ENCODE assay signal across 8 cellular contexts in the genomic region with DNA sequence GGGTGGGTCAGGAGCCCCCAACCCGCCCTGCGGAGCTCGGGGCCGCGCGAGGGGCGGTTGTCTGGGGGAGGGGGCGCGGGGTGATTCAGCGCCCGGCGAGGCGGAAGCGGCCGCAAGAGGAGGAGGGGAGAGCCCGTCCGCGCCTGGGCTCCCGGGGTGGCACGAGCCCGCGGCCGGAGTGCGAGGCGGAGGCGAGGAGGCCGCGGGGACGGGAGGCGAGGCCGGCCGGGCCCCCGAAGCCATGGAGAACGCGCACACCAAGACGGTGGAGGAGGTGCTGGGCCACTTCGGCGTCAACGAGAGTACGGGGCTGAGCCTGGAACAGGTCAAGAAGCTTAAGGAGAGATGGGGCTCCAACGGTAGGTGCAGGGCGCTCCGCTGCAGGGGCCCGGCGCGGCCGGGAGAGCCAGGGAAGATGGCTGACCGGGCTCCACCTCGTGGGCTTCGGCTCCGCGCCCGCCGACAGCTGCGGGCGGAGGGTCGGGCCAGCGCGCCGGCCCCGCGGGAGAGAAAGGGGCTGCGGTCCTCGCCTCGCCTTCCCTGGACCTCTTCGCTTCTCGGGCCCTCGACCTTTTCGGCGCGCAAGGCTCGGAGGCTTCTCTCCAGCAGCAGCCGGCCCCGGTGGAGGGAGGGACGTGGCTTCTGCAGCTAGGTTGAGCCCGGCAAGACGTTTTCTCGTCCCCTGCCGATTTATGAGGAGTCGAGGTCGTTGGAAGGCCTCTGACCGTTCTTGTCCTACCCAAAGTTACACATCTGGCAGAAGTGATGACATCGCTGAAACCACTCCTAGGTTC.
DNase-seq lines count a peak whose midpoint lies in the region; ATAC-seq lines count a peak whose summit lies in the region.

No MANE protein-coding gene starts in this region.

- peak overlapping the region; percentile 97 to 100 (median 99) for H3K27ac ChIP-seq in skin epidermis

- H3K9me3 ChIP-seq in ES-I3 (ENCODE audit: control insufficient read depth, insufficient read depth, low read length) (no peaks in the 10 kb centered on the region), iPS-15b (ENCODE audit: control insufficient read depth, insufficient read depth, low read length) (no peaks in the 10 kb centered on the region)

- DNase-seq in HuH-7 (ENCODE audit: low spot score) (peak; percentile 58), T-helper 22 cell (ENCODE audit: low read depth) (peak; percentile 6), astrocyte of the hippocampus (ENCODE audit: low read depth, low spot score) (peak; percentile 84), cerebellar nuclear complex (lab: John Stamatoyannopoulos, UW) (no peak)

- H3K36me3 ChIP-seq in ES-I3 (ENCODE audit: insufficient read depth, low read length) (peaks cover 13% of the 10 kb centered on the region; the same call in 1 of the 2 replicates), iPS-15b (ENCODE audit: control insufficient read depth, insufficient read depth, low read length) (peaks cover 2% of the 10 kb centered on the region)

- peak overlapping the region; percentile 98 for H3K4me3 ChIP-seq in iPS-15b (ENCODE audit: low read depth, low read length)
- H3K4me3 ChIP-seq in skin epidermis: peak overlapping the region; percentile 85 to 97 (median 92)

- peaks cover 7% of the 10 kb centered on the region for H3K27me3 ChIP-seq in iPS-15b (ENCODE audit: control insufficient read depth, insufficient read depth, low read length)

- peak; percentile 33 for ATAC-seq in GM21515 (IDR thresholded peaks at IDR 0.05; ENCODE audit: unreplicated experiment)

- H3K9ac ChIP-seq in ES-I3 (ENCODE audit: low read depth, low read length) (peak overlapping the region; percentile 98), iPS-15b (ENCODE audit: low read depth, low read length) (peak overlapping the region; percentile 96)

- H3K4me1 ChIP-seq in ES-I3 (ENCODE audit: insufficient read depth, low read length): peaks cover 28% of the 10 kb centered on the region
- peaks cover 19% of the 10 kb centered on the region for H3K4me1 ChIP-seq in iPS-15b (ENCODE audit: control insufficient read depth, insufficient read depth, low read length)

Comparison
In these comparisons a context has a peak if more than half of its experiments do, and no peak if none do; other contexts are left out.
1. DNase-seq: peak in HuH-7 (single experiment), T-helper 22 cell (single experiment) and astrocyte of the hippocampus (single experiment); none in cerebellar nuclear complex (0 of 2).